In the genomic region with DNA sequence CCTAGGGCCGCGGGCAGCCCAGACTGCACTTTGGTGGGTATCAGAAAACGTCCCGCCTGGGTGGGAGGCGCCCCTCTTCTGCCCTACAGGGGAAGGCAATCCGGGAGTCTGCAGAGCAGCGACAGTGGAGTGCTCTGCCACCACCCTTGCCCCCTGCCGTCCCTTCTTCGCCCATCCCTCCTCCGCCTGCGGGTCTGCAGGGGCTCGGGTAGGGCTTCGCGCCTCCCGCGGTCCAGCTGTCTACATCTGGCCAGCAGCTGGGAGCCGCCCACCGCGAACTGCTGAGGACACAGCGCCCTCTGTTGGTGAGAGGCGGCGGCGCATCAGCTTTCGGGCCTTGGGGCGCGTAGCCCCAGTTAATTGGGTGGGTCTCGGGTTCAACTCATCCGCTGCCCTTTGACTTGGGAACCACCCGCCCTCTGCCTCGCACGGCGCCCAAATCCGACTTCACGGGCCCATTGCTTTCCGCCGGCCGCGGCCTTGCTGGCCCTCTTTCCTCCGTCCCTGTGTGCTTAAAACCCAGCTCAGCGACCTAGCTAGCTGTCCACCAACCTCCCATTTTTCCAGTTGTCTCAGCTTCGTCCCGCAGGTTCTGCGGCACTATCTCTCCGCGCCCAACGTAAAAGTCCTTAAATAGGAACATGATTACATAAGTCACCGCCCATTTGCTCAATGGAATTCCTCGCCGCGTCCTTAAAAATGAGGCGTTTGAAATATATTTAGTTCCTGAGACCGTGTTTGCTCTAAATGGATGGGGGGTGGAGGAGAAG, we compare ENCODE assay signal across 1 cellular context.
TF ChIP-seq lines count a peak whose summit lies in the region.

No MANE protein-coding gene starts in this region.

TF ChIP-seq in WTC11, 78 proteins besides CTCF, POLR2A, EP300 and RAD21 (continued from another document):
- TF ChIP-seq ZNF423 (CRISPR knock-in tag; IDR thresholded peaks at IDR 0.05) (no peak; the same call in 1 of the 2 replicates), OVOL2 (CRISPR knock-in tag; IDR thresholded peaks at IDR 0.05; ENCODE audit: borderline replicate concordance) (no peak), ZNF232 (CRISPR knock-in tag; IDR thresholded peaks at IDR 0.05) (no peak), SP1 (CRISPR knock-in tag; conservative IDR thresholded peaks at IDR 0.05) (0 out of 2 replicates have a peak, but pooled peaks have one; percentile 32), HMGA2 (CRISPR knock-in tag; IDR thresholded peaks at IDR 0.05) (no peak), ZNF263 (CRISPR knock-in tag; IDR thresholded peaks at IDR 0.05; ENCODE audit: low read depth) (no peak)
- TF ChIP-seq, protein P1, sequence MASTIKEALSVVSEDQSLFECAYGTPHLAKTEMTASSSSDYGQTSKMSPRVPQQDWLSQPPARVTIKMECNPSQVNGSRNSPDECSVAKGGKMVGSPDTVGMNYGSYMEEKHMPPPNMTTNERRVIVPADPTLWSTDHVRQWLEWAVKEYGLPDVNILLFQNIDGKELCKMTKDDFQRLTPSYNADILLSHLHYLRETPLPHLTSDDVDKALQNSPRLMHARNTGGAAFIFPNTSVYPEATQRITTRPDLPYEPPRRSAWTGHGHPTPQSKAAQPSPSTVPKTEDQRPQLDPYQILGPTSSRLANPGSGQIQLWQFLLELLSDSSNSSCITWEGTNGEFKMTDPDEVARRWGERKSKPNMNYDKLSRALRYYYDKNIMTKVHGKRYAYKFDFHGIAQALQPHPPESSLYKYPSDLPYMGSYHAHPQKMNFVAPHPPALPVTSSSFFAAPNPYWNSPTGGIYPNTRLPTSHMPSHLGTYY (CRISPR knock-in tag; IDR thresholded peaks at IDR 0.05), result no peak
